ENCODE assay signal across 22 cellular contexts in genomic region chr7:126723966-126724544, GRCh38.
"Had no signal": no experiment of that assay in that cellular context is flagged by ENCODE, and none has a peak within 500 bp of the region (broad histone marks: within the 10 kb centered on the region; RNA-seq: fewer than 3 reads in every experiment).

No MANE protein-coding gene starts in this region.

- H3K27ac Mint-ChIP-seq: activated naive CD4-positive, alpha-beta T cell treated with anti-CD3 and anti-CD28 coated beads, Interleukin-2, amount 50 U/mL, for 72 hours; activated T-cell treated with anti-CD3 and anti-CD28 coated beads, Interleukin-2, amount 50 U/mL, for 72 hours; naive thymus-derived CD4-positive, alpha-beta T cell had no signal

- H3K4me3 Mint-ChIP-seq: activated T-cell treated with anti-CD3 and anti-CD28 coated beads, Interleukin-2, amount 50 U/mL, for 72 hours; naive thymus-derived CD4-positive, alpha-beta T cell; neural crest cell had no signal

- H3K9me3 ChIP-seq: gastrocnemius medialis, right atrium auricular region, spleen, tibial nerve had no signal

- ATAC-seq: activated naive CD4-positive, alpha-beta T cell treated with anti-CD3 and anti-CD28 coated beads, Interleukin-2, amount 50 U/mL, for 72 hours; activated T-cell treated with anti-CD3 and anti-CD28 coated beads, Interleukin-2, amount 50 U/mL, for 72 hours; gastrocnemius medialis; naive thymus-derived CD4-positive, alpha-beta T cell had no signal

- H3K4me3 ChIP-seq: dorsolateral prefrontal cortex, gastrocnemius medialis, right atrium auricular region, spleen, tibial nerve had no signal

- H3K36me3 Mint-ChIP-seq: activated naive CD4-positive, alpha-beta T cell treated with anti-CD3 and anti-CD28 coated beads, Interleukin-2, amount 50 U/mL, for 72 hours; naive thymus-derived CD4-positive, alpha-beta T cell had no signal

- H3K27ac ChIP-seq: dorsolateral prefrontal cortex, gastrocnemius medialis, right atrium auricular region, spleen, tibial nerve had no signal

- DNase-seq: activated CD4-positive, alpha-beta T cell treated with anti-CD3 and anti-CD28 coated beads for 4 hours; activated CD4-positive, alpha-beta T cell treated with anti-CD3 and anti-CD28 coated beads, Interleukin-2, amount 50 U/mL, for 4 hours; activated naive CD4-positive, alpha-beta T cell; activated T-cell treated with anti-CD3 and anti-CD28 coated beads for 4 hours; activated T-cell treated with anti-CD3 and anti-CD28 coated beads, Interleukin-2, amount 50 U/mL, for 72 hours; anterior cingulate cortex; dorsolateral prefrontal cortex; effector memory CD4-positive, alpha-beta T cell; erythroblast; gastrocnemius medialis; glutamatergic neuron; kidney; midbrain; naive thymus-derived CD4-positive, alpha-beta T cell; spleen; stimulated activated CD4-positive, alpha-beta T cell treated with anti-CD3 and anti-CD28 coated beads, Interleukin-2, amount 100 ng/mL, for 48 hours; stimulated activated naive CD4-positive, alpha-beta T cell treated with Interleukin-2 at 50 U/mL for 16 hours had no signal

- H3K4me1 ChIP-seq: gastrocnemius medialis, right atrium auricular region, spleen, tibial nerve had no signal

- H3K9me3 Mint-ChIP-seq: activated T-cell treated with anti-CD3 and anti-CD28 coated beads, Interleukin-2, amount 50 U/mL, for 72 hours had no signal

- FAIRE-seq: colon, kidney had no signal

- H3K36me3 ChIP-seq: gastrocnemius medialis, right atrium auricular region, spleen, tibial nerve had no signal

- H3K27me3 ChIP-seq: dorsolateral prefrontal cortex, gastrocnemius medialis, right atrium auricular region, spleen, tibial nerve had no signal
